8 cellular contexts compared by ENCODE assay signal in the genomic region with DNA sequence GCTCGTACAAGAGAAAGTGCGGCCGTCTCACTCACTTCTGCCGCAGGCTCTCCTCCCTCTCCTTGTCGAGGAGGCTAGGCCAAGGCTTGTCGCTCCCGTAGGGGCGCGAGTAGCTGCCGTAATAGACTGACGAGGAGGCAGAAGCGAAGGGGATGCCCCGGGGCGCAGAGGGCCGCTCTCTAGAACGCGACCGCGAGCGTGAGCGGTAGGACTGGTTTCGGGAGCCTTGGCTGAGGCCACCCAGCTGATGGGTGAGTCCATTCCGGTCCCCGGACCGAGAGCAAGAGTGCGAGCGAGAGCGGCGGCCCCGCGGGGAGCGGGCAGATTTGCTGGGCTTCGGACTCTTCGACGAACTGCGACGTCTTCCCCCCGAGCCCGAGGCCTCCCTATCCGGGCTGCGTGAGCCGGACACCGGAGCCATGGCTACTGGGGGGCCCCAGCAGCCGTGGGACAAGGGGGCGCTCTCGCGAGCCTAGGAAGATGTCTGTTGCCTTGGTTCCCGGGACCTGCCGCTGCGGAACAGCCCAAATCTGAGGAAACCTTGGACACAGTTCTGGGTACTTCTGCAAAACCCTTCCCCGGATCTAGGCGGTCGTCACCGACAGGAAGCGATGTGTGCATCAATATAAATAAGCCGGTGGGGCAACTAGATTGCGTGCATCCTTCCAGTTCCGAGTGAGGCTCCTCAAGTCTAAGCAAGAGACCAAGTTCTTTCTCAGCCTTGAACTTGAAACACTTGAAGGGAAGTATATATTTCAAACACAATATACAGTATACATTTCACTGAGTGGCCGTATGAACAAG. TPM values are rescaled to one million over a fixed set of nuclear protein-coding genes. Genes with fewer than 3 reads are reported as not detected.
A peak's percentile ranks its signal among the peaks of the same experiment; 100 is the strongest.
DNase-seq lines count a peak whose midpoint lies in the region; ATAC-seq and TF ChIP-seq lines count a peak whose summit lies in the region.

A gene (minus strand): TSS at position 567 of the 804 bp plus-strand sequence. CDS start 146 bp downstream, at position 421.

- no peaks in the 10 kb centered on the region for H3K9me3 Mint-ChIP-seq in T-cell

- ATAC-seq in HG02852 (IDR thresholded peaks at IDR 0.05; ENCODE audit: unreplicated experiment): peak; percentile 75
- peak; percentile 81 to 86 (median 84) for ATAC-seq in T-cell (replicated peaks in 1 of 4)
- ATAC-seq in heart left ventricle: peak; percentile 92 to 97 (median 96)
- peak; percentile 94 to 99 for ATAC-seq in upper lobe of left lung (ENCODE audit: low FRiP score in 2 of 2)

- H3K27ac ChIP-seq in heart left ventricle: peak within 1 kb of the TSS; percentile 58 to 91 (median 88)
- peak within 1 kb of the TSS; percentile 84 to 92 (median 88) for H3K27ac ChIP-seq in upper lobe of left lung

- intact Hi-C loops in heart left ventricle (cut with DNase I): loop anchor here in 2 of 10 donors (10.0 kb wide), 1 partner anchor 69 kb away; a partner anchor contains a TSS

- TF ChIP-seq EP300 in upper lobe of left lung (IDR thresholded peaks at IDR 0.05): peak in 1 of 4 donors; percentile 3

- CTCF ChIA-PET in T-cell (lab: Charles Lee): no interaction called here

- H3K27ac Mint-ChIP-seq in T-cell: peak within 1 kb of the TSS; percentile 74 to 95

- WGBS in heart left ventricle, 4 donors: 0 to 31% (median 14%) methylated on average over 48 to 59 of the region's 59 CpGs
- WGBS in upper lobe of left lung, 2 donors: 0 to 41% methylated on average over 4 to 48 of the region's 59 CpGs

- H3K9me3 ChIP-seq in heart left ventricle (peaks cover 0 to 4% (median 0%) of the 10 kb centered on the region in 12 donors), upper lobe of left lung (no peaks in the 10 kb centered on the region)

- H3K36me3 ChIP-seq in heart left ventricle (peaks cover 0 to 5% (median 0%) of the 10 kb centered on the region in 9 donors), upper lobe of left lung (no peaks in the 10 kb centered on the region)

- H3K4me3 ChIP-seq in heart left ventricle (peak within 1 kb of the TSS; percentile 63 to 96 (median 77)), upper lobe of left lung (peak within 1 kb of the TSS; percentile 42 to 78 (median 64))

- peaks cover 16 to 29% (median 25%) of the 10 kb centered on the region in 3 donors for H3K4me1 Mint-ChIP-seq in T-cell

- peak; percentile 74 for DNase-seq in GM13977 (ENCODE audit: low spot score)
- DNase-seq in NCI-H1436 (lab: John Stamatoyannopoulos, UW): peak; percentile 82
- DNase-seq in T-cell: peak; percentile 51 to 83 (median 68)
- DNase-seq in amniotic epithelial cell (ENCODE audit: low read depth): peak; percentile 92
- DNase-seq in heart left ventricle: peak; percentile 79 to 83 (median 80)
- DNase-seq in pons (ENCODE audit: low spot score): peak; percentile 85
- DNase-seq in upper lobe of left lung: peak; percentile 78 to 89

- H3K36me3 Mint-ChIP-seq in T-cell: peaks cover 4% of the 10 kb centered on the region

- TF ChIP-seq POLR2A in heart left ventricle (IDR thresholded peaks at IDR 0.05) (peak in 1 of 2 donors; percentile 40), upper lobe of left lung (IDR thresholded peaks at IDR 0.05) (peak in 3 of 4 donors; percentile 28 to 65 (median 46))

- H3K27me3 Mint-ChIP-seq in T-cell: peaks cover under 1 to 6% of the 10 kb centered on the region in 2 donors

- POLR2A ChIA-PET in T-cell (lab: Charles Lee): interaction anchor here (1.0 to 1.9 kb wide), 3 partner anchors 19 to 152 kb away, joined by 4 to 7 read pairs (median 4); a partner anchor contains a TSS

- H3K27me3 ChIP-seq in heart left ventricle (peaks cover 0 to 4% (median 0%) of the 10 kb centered on the region in 9 donors), upper lobe of left lung (no peaks in the 10 kb centered on the region)

- H3K4me3 Mint-ChIP-seq in T-cell: peak within 1 kb of the TSS; percentile 81 to 99 (median 82)

- TF ChIP-seq CTCF in GM13977 (IDR thresholded peaks at IDR 0.05; ENCODE audit: extremely low read depth, insufficient read depth, missing control alignments) (peak; percentile 20), heart left ventricle (IDR thresholded peaks at IDR 0.05) (peak in 3 of 12 donors; percentile 9 to 14 (median 13)), upper lobe of left lung (IDR thresholded peaks at IDR 0.05) (peak in 1 of 6 experiments; percentile 8)

- peaks cover 0 to 15% (median 7%) of the 10 kb centered on the region in 12 donors for H3K4me1 ChIP-seq in heart left ventricle
- H3K4me1 ChIP-seq in upper lobe of left lung: peaks cover 5 to 15% (median 10%) of the 10 kb centered on the region in 4 donors

- in situ Hi-C loops in GM13977 (cut with MboI; ENCODE audit: low pct_unique_long_range_greater_than_20kb, low sequenced_read_pairs, unreplicated experiment): no loop called here

RNA-seq across cellular contexts. Expression of the gene that starts here (rescaled TPM):
- 10 to 100 TPM; 12.2 to 16.9 (median 14.2) TPM for total RNA-seq in T-cell
- total RNA-seq in heart left ventricle: 1 to 10 TPM; 2.9 to 7.8 (median 5.9) TPM
- polyA plus RNA-seq in heart left ventricle: 1 to 10 TPM; 4.2 to 7.0 TPM
- 10 to 100 TPM in 1 of 6 donors, 1 to 10 TPM in 5; 5.8 to 14.7 (median 7.7) TPM for total RNA-seq in upper lobe of left lung

Comparison
In these comparisons a context has a peak if more than half of its experiments do, and no peak if none do; other contexts are left out.
1. Peak in every context shown above with its lines: DNase-seq, ATAC-seq, H3K4me3 ChIP-seq and H3K27ac ChIP-seq.